ENCODE assay signal across 9 cellular contexts in the genomic region with DNA sequence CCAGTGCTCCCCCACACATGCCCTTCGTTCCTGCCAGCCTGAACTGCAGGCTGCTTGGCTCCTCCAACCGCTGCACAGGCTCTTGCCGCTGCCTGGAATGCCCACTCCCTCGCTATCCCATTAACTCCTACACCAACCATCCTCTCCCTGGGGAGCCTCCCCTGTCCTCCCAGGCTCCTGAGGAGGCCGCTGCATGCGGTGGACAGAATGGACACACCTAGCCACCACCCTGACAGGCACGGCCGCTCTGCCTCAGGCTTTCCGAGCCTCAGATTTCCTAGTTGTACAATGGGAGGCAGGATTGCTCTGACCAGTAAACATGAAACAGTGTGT. TPM values are rescaled to one million over a fixed set of nuclear protein-coding genes. Genes with fewer than 3 reads are reported as not detected.
DNase-seq lines count a peak whose midpoint lies in the region; ATAC-seq and TF ChIP-seq lines count a peak whose summit lies in the region.
"Had no signal": no experiment of that assay in that cellular context is flagged by ENCODE, and none has a peak within 500 bp of the region (broad histone marks: within the 10 kb centered on the region; RNA-seq: fewer than 3 reads in every experiment).

No MANE protein-coding gene starts in this region.

- H3K4me1 ChIP-seq in Loucy (ENCODE audit: insufficient read depth, low read length, poor library complexity, severe bottlenecking) = peaks cover 46% of the 10 kb centered on the region

- peaks cover 58% of the 10 kb centered on the region for H3K4me1 Mint-ChIP-seq in nephron

- no peak overlapping the region for H2AFZ ChIP-seq in Loucy (ENCODE audit: low read length)

- ATAC-seq in GM19463 (IDR thresholded peaks at IDR 0.05; ENCODE audit: unreplicated experiment) (no peak), HG03342 (IDR thresholded peaks at IDR 0.05; ENCODE audit: unreplicated experiment) (no peak), esophagus mucosa (no peak)

- H3K9ac ChIP-seq in Loucy (ENCODE audit: low read depth, low read length, poor library complexity, severe bottlenecking) = peak overlapping the region; percentile 82

- H3K9me3 Mint-ChIP-seq in nephron = no peaks in the 10 kb centered on the region

- peaks cover 71% of the 10 kb centered on the region for H3K79me2 ChIP-seq in Loucy (ENCODE audit: insufficient read depth, low read length)

- H4K20me1 ChIP-seq in Loucy (ENCODE audit: insufficient read depth, low read length, poor library complexity, severe bottlenecking) = peaks cover 28% of the 10 kb centered on the region

- H3K9me2 ChIP-seq in Loucy (replicated peaks; ENCODE audit: low read depth, low read length) = no peaks in the 10 kb centered on the region

- peak overlapping the region; percentile 94 for H3K27ac ChIP-seq in 22Rv1

- H3K4me3 Mint-ChIP-seq in nephron = peak overlapping the region; percentile 84 to 91 (median 87)

- peak overlapping the region; percentile 78 for H3K4me3 ChIP-seq in Loucy (ENCODE audit: low read length, poor library complexity, severe bottlenecking)
- H3K4me3 ChIP-seq in epithelial cell of proximal tubule (ENCODE audit: low read depth, low read length) = peak overlapping the region; percentile 79

- H3K27me3 Mint-ChIP-seq in nephron (ENCODE audit: low read depth) = no peaks in the 10 kb centered on the region

- H3K27me3 ChIP-seq in Loucy (ENCODE audit: insufficient read depth, low read length, poor library complexity, severe bottlenecking) = no peaks in the 10 kb centered on the region

- no peaks in the 10 kb centered on the region for H3F3A ChIP-seq in Loucy (ENCODE audit: low read depth)

- no peak for DNase-seq in epithelial cell of proximal tubule (ENCODE audit: low read depth)
- DNase-seq in stimulated activated CD4-positive, alpha-beta T cell treated with anti-CD3 and anti-CD28 coated beads, Interleukin-4, amount 100 ng/mL, for 1 hour = no peak

- peaks cover 9% of the 10 kb centered on the region for H3K36me3 Mint-ChIP-seq in nephron (ENCODE audit: low read depth)

- H3K4me2 ChIP-seq in Loucy (ENCODE audit: low read depth, low read length, poor library complexity, severe bottlenecking) = peak overlapping the region; percentile 96

- no peak for TF ChIP-seq CTCF in 22Rv1 (IDR thresholded peaks at IDR 0.05)
- no peak for TF ChIP-seq CTCF in Loucy (conservative IDR thresholded peaks at IDR 0.05; ENCODE audit: low read length)
- TF ChIP-seq CTCF in epithelial cell of proximal tubule (conservative IDR thresholded peaks at IDR 0.05; ENCODE audit: low read depth, low read length) = no peak
- TF ChIP-seq CTCF in nephron (IDR thresholded peaks at IDR 0.05; ENCODE audit: unreplicated experiment in 3 of 3) = no peak

- H3K27ac Mint-ChIP-seq in nephron = peak overlapping the region; percentile 90 to 94 (median 93)

- H3K9me3 ChIP-seq in Loucy (ENCODE audit: insufficient read depth, low read depth, low read length) = no peaks in the 10 kb centered on the region

- H3K36me3 ChIP-seq in Loucy (ENCODE audit: insufficient read depth, low read length) = peaks cover 4% of the 10 kb centered on the region; the same call in 1 of the 2 replicates

RNA-seq across cellular contexts. Expression of a gene that starts 2.3 kb away (rescaled TPM):
- total RNA-seq in epithelial cell of proximal tubule (75.7 and 106 TPM in 2 replicates), esophagus mucosa (62.0 TPM)

RNA-seq across cellular contexts. Expression of a gene that starts 12.3 kb away (rescaled TPM):
- 22.0 and 26.9 TPM in 2 replicates for total RNA-seq in epithelial cell of proximal tubule
- total RNA-seq in esophagus mucosa = 15.3 TPM

RNA-seq across cellular contexts. Expression of a gene that starts 12.5 kb away (rescaled TPM):
- total RNA-seq in epithelial cell of proximal tubule = 573 and 687 TPM in 2 replicates
- 244 TPM for total RNA-seq in esophagus mucosa

RNA-seq across cellular contexts. Expression of a gene that starts 18.9 kb away (rescaled TPM):
- 5.9 and 9.8 TPM in 2 replicates for total RNA-seq in epithelial cell of proximal tubule
- total RNA-seq in esophagus mucosa = 6.3 TPM

RNA-seq across cellular contexts. Expression of a gene that starts 55.6 kb away (rescaled TPM):
- total RNA-seq in epithelial cell of proximal tubule = 0.23 TPM in 1 of 2 replicates, not detected in the other
- not detected for total RNA-seq in esophagus mucosa
- total RNA-seq: dermis microvascular lymphatic vessel endothelial cell had no signal
